15 cellular contexts compared by ENCODE assay signal in the genomic region with DNA sequence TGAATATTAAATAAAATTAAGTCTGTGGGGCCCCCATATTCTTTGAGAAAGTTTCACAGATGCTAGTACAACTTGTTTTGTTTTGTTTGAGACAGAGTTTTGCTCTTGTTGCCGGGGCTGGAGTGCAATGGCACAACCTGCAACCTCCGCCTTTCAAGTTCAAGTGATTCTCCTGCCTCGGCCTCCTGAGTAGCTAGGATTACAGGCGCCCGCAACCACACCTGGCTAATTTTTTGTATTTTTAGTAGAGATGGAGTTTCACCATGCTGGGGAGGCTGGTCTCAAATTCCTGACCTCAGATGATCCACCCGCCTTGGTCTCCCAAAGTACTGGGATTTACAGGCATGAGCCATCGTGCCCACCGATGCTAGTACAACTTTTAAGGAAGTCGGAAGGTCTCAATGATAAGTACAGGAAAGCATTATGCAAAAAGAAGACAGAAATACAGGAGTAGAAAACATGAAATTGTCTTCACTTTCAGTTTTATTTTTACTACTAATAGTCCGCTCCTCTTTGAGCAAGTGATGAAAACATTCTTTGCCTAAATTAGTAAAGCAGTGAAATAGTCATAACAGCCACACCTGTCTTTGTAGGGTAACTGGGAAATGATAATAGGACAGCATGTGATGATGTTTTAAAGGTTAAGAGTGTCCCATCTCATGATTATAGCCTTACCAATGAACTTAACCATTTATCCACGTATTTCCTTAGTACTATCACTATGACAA.
DNase-seq lines count a peak whose midpoint lies in the region; ATAC-seq and TF ChIP-seq lines count a peak whose summit lies in the region.
"Had no signal": no experiment of that assay in that cellular context is flagged by ENCODE, and none has a peak within 500 bp of the region (broad histone marks: within the 10 kb centered on the region; RNA-seq: fewer than 3 reads in every experiment).

No MANE protein-coding gene starts in this region.

- no peaks in the 10 kb centered on the region for H3F3A ChIP-seq in Loucy (ENCODE audit: low read depth)

- H3K4me3 ChIP-seq in Loucy (ENCODE audit: low read length, poor library complexity, severe bottlenecking): no peak overlapping the region
- no peak overlapping the region for H3K4me3 ChIP-seq in mammary epithelial cell (replicated peaks in 1 of 3; ENCODE audit: insufficient read depth in 1 of 3, low read depth in 2 of 3, low read length in 3 of 3)
- no peak overlapping the region for H3K4me3 ChIP-seq in upper lobe of right lung
- H3K4me3 ChIP-seq: dorsolateral prefrontal cortex, neural progenitor cell, spleen had no signal

- in situ Hi-C loops in mammary epithelial cell (cut with MboI; ENCODE audit: low sequenced_read_pairs in 2 of 2): loop anchor here (25.0 kb wide), 4 partner anchors 423 to 798 kb away; no protein-coding TSS in a partner anchor

- H3K9me3 ChIP-seq in Loucy (ENCODE audit: insufficient read depth, low read depth, low read length) (no peaks in the 10 kb centered on the region), mammary epithelial cell (replicated peaks; ENCODE audit: insufficient read depth, low read length) (no peaks in the 10 kb centered on the region), upper lobe of right lung (no peaks in the 10 kb centered on the region)
- H3K9me3 ChIP-seq: spleen had no signal

- intact Hi-C loops in mammary epithelial cell (cut with micrococcal nuclease) (no loop called here), upper lobe of right lung (cut with DNase I) (no loop called here)

- H3K4me1 ChIP-seq in Loucy (ENCODE audit: insufficient read depth, low read length, poor library complexity, severe bottlenecking): no peaks in the 10 kb centered on the region
- H3K4me1 ChIP-seq in mammary epithelial cell (ENCODE audit: insufficient read depth, low read length): no peaks in the 10 kb centered on the region
- H3K4me1 ChIP-seq in upper lobe of right lung: no peaks in the 10 kb centered on the region
- H3K4me1 ChIP-seq: neural progenitor cell had no signal

- no peaks in the 10 kb centered on the region for H3K9me2 ChIP-seq in Loucy (replicated peaks; ENCODE audit: low read depth, low read length)

- no peak for DNase-seq in mammary epithelial cell
- DNase-seq in upper lobe of right lung: no peak
- no peak for DNase-seq in germinal center (ENCODE audit: low spot score)
- DNase-seq in SK-N-DZ (ENCODE audit: low spot score): no peak
- DNase-seq: C1 segment of cervical spinal cord, dorsolateral prefrontal cortex, foreskin keratinocyte, KBM-7, RPMI8226, spleen had no signal

- no peak overlapping the region for H3K27ac ChIP-seq in mammary epithelial cell (ENCODE audit: insufficient read depth, low read depth, low read length)
- H3K27ac ChIP-seq in upper lobe of right lung: no peak overlapping the region
- H3K27ac ChIP-seq: dorsolateral prefrontal cortex, foreskin keratinocyte, neural progenitor cell had no signal

- dilution Hi-C loops in mammary epithelial cell (cut with HindIII; ENCODE audit: low sequenced_read_pairs): no loop called here

- H2AFZ ChIP-seq in Loucy (ENCODE audit: low read length): 0 out of 2 replicates have a peak overlapping the region, but pooled peaks have one; percentile 60
- no peak overlapping the region for H2AFZ ChIP-seq in mammary epithelial cell (ENCODE audit: low read depth, low read length)
- H2AFZ ChIP-seq: neural progenitor cell had no signal

- TF ChIP-seq CTCF in Loucy (conservative IDR thresholded peaks at IDR 0.05; ENCODE audit: low read length) (no peak), mammary epithelial cell (conservative IDR thresholded peaks at IDR 0.05 in 1 of 2, IDR thresholded peaks at IDR 0.05 in 1 of 2; ENCODE audit: extremely low read depth in 1 of 2, insufficient read depth in 1 of 2, low read depth in 1 of 2, low read length in 2 of 2) (no peak), upper lobe of right lung (IDR thresholded peaks at IDR 0.05) (no peak)

- peak; percentile 85 for ATAC-seq in GM18520 (IDR thresholded peaks at IDR 0.05; ENCODE audit: unreplicated experiment)
- ATAC-seq in GM21423 (IDR thresholded peaks at IDR 0.05; ENCODE audit: unreplicated experiment): peak; percentile 69
- ATAC-seq in HG02981 (IDR thresholded peaks at IDR 0.05; ENCODE audit: unreplicated experiment): peak; percentile 69
- no peak for ATAC-seq in upper lobe of right lung
- ATAC-seq: foreskin keratinocyte had no signal

- CTCF ChIA-PET in mammary epithelial cell (lab: Charles Lee; ENCODE audit: low non-redundant PET): no interaction called here

- H3K9ac ChIP-seq in Loucy (ENCODE audit: low read depth, low read length, poor library complexity, severe bottlenecking): no peak overlapping the region
- H3K9ac ChIP-seq in mammary epithelial cell (ENCODE audit: insufficient read depth, low read length): no peak overlapping the region
- H3K9ac ChIP-seq: neural progenitor cell had no signal

- peak overlapping the region; percentile 10 for H3K4me2 ChIP-seq in Loucy (ENCODE audit: low read depth, low read length, poor library complexity, severe bottlenecking)
- no peak overlapping the region for H3K4me2 ChIP-seq in mammary epithelial cell (ENCODE audit: insufficient read depth, low read depth, low read length)
- H3K4me2 ChIP-seq: neural progenitor cell had no signal

- no TSS peak for BruUV-seq in mammary epithelial cell (replicated peaks; lab: Mats Ljungman, UMichigan)

- H3K79me2 ChIP-seq in Loucy (ENCODE audit: insufficient read depth, low read length): no peaks in the 10 kb centered on the region
- H3K79me2 ChIP-seq in mammary epithelial cell (ENCODE audit: insufficient read depth, low read length): no peaks in the 10 kb centered on the region

- no peaks in the 10 kb centered on the region for H3K36me3 ChIP-seq in Loucy (ENCODE audit: insufficient read depth, low read length)
- no peaks in the 10 kb centered on the region for H3K36me3 ChIP-seq in mammary epithelial cell (ENCODE audit: insufficient read depth, low read length)
- H3K36me3 ChIP-seq in upper lobe of right lung: no peaks in the 10 kb centered on the region
- H3K36me3 ChIP-seq: neural progenitor cell had no signal

- 91% methylated on average over 9 of the region's 11 CpGs for WGBS in mammary epithelial cell (ENCODE audit: low coverage, missing lambda C conversion rate)

- H4K20me1 ChIP-seq in Loucy (ENCODE audit: insufficient read depth, low read length, poor library complexity, severe bottlenecking) (no peaks in the 10 kb centered on the region), mammary epithelial cell (ENCODE audit: insufficient read depth, low read length) (no peaks in the 10 kb centered on the region)

- H3K27me3 ChIP-seq in Loucy (ENCODE audit: insufficient read depth, low read length, poor library complexity, severe bottlenecking) (no peaks in the 10 kb centered on the region), mammary epithelial cell (ENCODE audit: insufficient read depth, low read length) (no peaks in the 10 kb centered on the region), upper lobe of right lung (no peaks in the 10 kb centered on the region)
- H3K27me3 ChIP-seq: dorsolateral prefrontal cortex, foreskin keratinocyte, neural progenitor cell, spleen had no signal
